In genomic region chr12:50549885-50550284, GRCh38 we compare ENCODE assay signal across 1 cellular context.
TF ChIP-seq lines count a peak whose summit lies in the region.

No MANE protein-coding gene starts in this region.

TF ChIP-seq in endothelial cell of umbilical vein, 7 proteins besides CTCF, POLR2A, EP300 and RAD21:
- TF ChIP-seq MYC (IDR thresholded peaks at IDR 0.05; ENCODE audit: low read depth, low read length) = no peak
- TF ChIP-seq EZH2 (IDR thresholded peaks at IDR 0.05; ENCODE audit: borderline replicate concordance, low read depth, low read length, severe bottlenecking) = no peak
